8 cellular contexts compared by ENCODE assay signal in genomic region chr7:105875505-105875904, GRCh38. TPM values are rescaled to one million over a fixed set of nuclear protein-coding genes. Genes with fewer than 3 reads are reported as not detected.
DNase-seq lines count a peak whose midpoint lies in the region; TF ChIP-seq lines count a peak whose summit lies in the region.

No MANE protein-coding gene starts in this region.

- no peak for TF ChIP-seq CTCF in 22Rv1 (IDR thresholded peaks at IDR 0.05)

- H3K27me3 ChIP-seq in muscle layer of colon (ENCODE audit: control insufficient read depth in 1 of 2, insufficient read depth in 2 of 2, low read length in 2 of 2): no peaks in the 10 kb centered on the region

- H3K27me3 Mint-ChIP-seq in IgD-negative memory B cell: peaks cover 2% of the 10 kb centered on the region

- peak overlapping the region; percentile 99 for H3K9ac ChIP-seq in muscle layer of colon (ENCODE audit: low read length)

- peaks cover 29% of the 10 kb centered on the region for H3K4me1 ChIP-seq in muscle layer of colon (ENCODE audit: insufficient read depth, low read length)

- H3K9me3 ChIP-seq in muscle layer of colon (ENCODE audit: low read length): no peaks in the 10 kb centered on the region

- peak overlapping the region; percentile 75 to 77 for H3K4me3 ChIP-seq in muscle layer of colon (ENCODE audit: low read depth in 1 of 2, low read length in 2 of 2)

- peaks cover 0 to 15% (median 0%) of the 10 kb centered on the region in 3 donors for H3K4me1 Mint-ChIP-seq in IgD-negative memory B cell

- H3K36me3 Mint-ChIP-seq in IgD-negative memory B cell: no peaks in the 10 kb centered on the region

- no peaks in the 10 kb centered on the region for H3K36me3 ChIP-seq in muscle layer of colon (ENCODE audit: insufficient read depth, low read length)

- DNase-seq in cerebellar cortex (ENCODE audit: low spot score) (peak; percentile 29), NCI-H748 (lab: John Stamatoyannopoulos, UW; ENCODE audit: unreplicated experiment) (no peak), NCI-H82 (lab: John Stamatoyannopoulos, UW) (no peak), ecto neural progenitor cell (ENCODE audit: low spot score) (no peak)
- no peak for DNase-seq in stimulated activated CD4-positive, alpha-beta T cell treated with anti-CD3 and anti-CD28 coated beads, Interleukin-1b, Interleukin-23, amount 100 ng/mL, for 48 hours

- H3K27ac ChIP-seq in 22Rv1 (peak overlapping the region; percentile 72), muscle layer of colon (ENCODE audit: low read depth, low read length) (peak overlapping the region; percentile 91)

- peak overlapping the region; percentile 83 to 99 (median 92) for H3K4me3 Mint-ChIP-seq in IgD-negative memory B cell

- H3K27ac Mint-ChIP-seq in IgD-negative memory B cell: peak overlapping the region in 2 of 3 donors; percentile 26 to 75

- no peaks in the 10 kb centered on the region for H3K9me3 Mint-ChIP-seq in IgD-negative memory B cell

RNA-seq across cellular contexts. Expression of gene ATXN7L1, which starts 0.9 kb away (rescaled TPM):
- polyA plus RNA-seq in IgD-negative memory B cell: 17.8 TPM
